15 cellular contexts compared by ENCODE assay signal in genomic region chr18:55018602-55019001, GRCh38. TPM values are rescaled to one million over a fixed set of nuclear protein-coding genes. Genes with fewer than 3 reads are reported as not detected.
DNase-seq lines count a peak whose midpoint lies in the region; ATAC-seq and TF ChIP-seq lines count a peak whose summit lies in the region.
"Had no signal": no experiment of that assay in that cellular context is flagged by ENCODE, and none has a peak within 500 bp of the region (broad histone marks: within the 10 kb centered on the region; RNA-seq: fewer than 3 reads in every experiment).

No MANE protein-coding gene starts in this region.

- no peaks in the 10 kb centered on the region for H3K27me3 ChIP-seq in foreskin keratinocyte
- H3K27me3 ChIP-seq: heart right ventricle had no signal

- H3K4me1 ChIP-seq in foreskin keratinocyte, result peaks cover 7% of the 10 kb centered on the region
- H3K4me1 ChIP-seq: heart right ventricle had no signal

- H3K4me3 ChIP-seq in HFF-Myc (replicated peaks; ENCODE audit: low read depth, low read length), result no peak overlapping the region
- H3K4me3 ChIP-seq: heart right ventricle, thoracic aorta had no signal

- H3K27ac ChIP-seq in foreskin keratinocyte, result no peak overlapping the region
- H3K27ac ChIP-seq: heart right ventricle, thoracic aorta had no signal

- DNase-seq in A172 (ENCODE audit: low spot score) (peak; percentile 72), HFF-Myc (ENCODE audit: extremely low read depth, low read depth) (peak; percentile 67), amniotic stem cell (lab: John Stamatoyannopoulos, UW) (peak; percentile 1), foreskin keratinocyte (peak; percentile 36 to 52), hypothalamus (lab: John Stamatoyannopoulos, UW) (no peak), NCI-H2171 (lab: John Stamatoyannopoulos, UW) (no peak)
- DNase-seq in activated naive CD4-positive, alpha-beta T cell treated with Interleukin-2 at 50 U/mL for 16 hours, result no peak
- DNase-seq: activated CD8-positive, alpha-beta memory T cell treated with anti-CD3 and anti-CD28 coated beads, Interleukin-2, amount 50 U/mL, for 48 hours; DMS79 treated with DMSO at 0.1 percent for 48 hours; H7; heart right ventricle; NCI-H1694 treated with DMSO at 0.1 percent for 48 hours had no signal

- TF ChIP-seq CTCF in HFF-Myc (IDR thresholded peaks at IDR 0.05; ENCODE audit: low read depth, low read length, missing control alignments) (no peak), foreskin keratinocyte (conservative IDR thresholded peaks at IDR 0.05) (no peak)

- ATAC-seq in foreskin keratinocyte (peak; percentile 63), HG02852 (IDR thresholded peaks at IDR 0.05; ENCODE audit: unreplicated experiment) (no peak)
- ATAC-seq: heart right ventricle had no signal

RNA-seq across cellular contexts. Expression of gene CCDC68, which starts 59.3 kb away (rescaled TPM):
- 0.07 TPM in 1 of 2 replicates, not detected in the other for total RNA-seq in A172 (2014; rRNA removed; shearing (Covaris generic))
- total RNA-seq in foreskin keratinocyte, result 3.9 and 4.0 TPM in 2 replicates
- 0.78 and 1.4 TPM in 2 replicates for polyA plus RNA-seq in foreskin keratinocyte
- total RNA-seq: SK-MEL-5 had no signal

Comparison
In these comparisons a context has a peak if more than half of its experiments do, and no peak if none do; other contexts are left out.
1. DNase-seq: peak in A172 (single experiment), HFF-Myc (single experiment), amniotic stem cell (single experiment) and foreskin keratinocyte (2 of 2); none in hypothalamus (0 of 51), activated naive CD4-positive, alpha-beta T cell treated with Interleukin-2 at 50 U/mL for 16 hours (single experiment) and NCI-H2171 (single experiment).